21 cellular contexts compared by ENCODE assay signal in the genomic region with DNA sequence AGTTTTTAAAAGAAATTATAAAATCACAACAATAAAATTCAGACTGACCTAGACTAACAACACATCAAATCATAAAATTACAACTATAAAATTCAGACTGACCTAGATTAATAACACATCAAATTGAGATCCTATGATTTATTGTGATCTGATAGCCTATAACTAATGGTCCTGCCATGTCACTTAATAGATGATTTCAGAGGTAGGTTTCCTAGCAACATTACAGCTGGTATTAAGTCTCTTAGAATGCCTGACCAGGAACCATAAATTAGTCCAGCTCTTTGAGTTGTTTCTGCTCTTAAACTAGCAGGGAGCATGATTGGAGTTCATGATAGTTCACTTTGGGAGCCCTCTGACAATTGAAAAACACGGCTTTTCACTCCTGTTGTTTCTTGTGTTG.
DNase-seq lines count a peak whose midpoint lies in the region; TF ChIP-seq lines count a peak whose summit lies in the region.
"Had no signal": no experiment of that assay in that cellular context is flagged by ENCODE, and none has a peak within 500 bp of the region (broad histone marks: within the 10 kb centered on the region; RNA-seq: fewer than 3 reads in every experiment).

No MANE protein-coding gene starts in this region.

- no peak for TF ChIP-seq RAD21 in neural cell (conservative IDR thresholded peaks at IDR 0.05)

- H3K9ac ChIP-seq in neural cell (ENCODE audit: low read length) = no peak overlapping the region
- H3K9ac ChIP-seq: BLaER1 treated with 17β-estradiol and CSF1 and Interleukin-3, amounts not matched to agents 10 nM and 100 nM had no signal

- H3K9me3 ChIP-seq in neural cell (ENCODE audit: low read length) = no peaks in the 10 kb centered on the region
- H3K9me3 ChIP-seq: A549; BE2C; BLaER1 treated with 17β-estradiol and CSF1 and Interleukin-3, amounts not matched to agents 10 nM and 100 nM; HAP-1 had no signal

- H2AFZ ChIP-seq in neural cell (ENCODE audit: low read depth, low read length) = no peak overlapping the region

- H3K79me2 ChIP-seq in neural cell (replicated peaks; ENCODE audit: insufficient read depth, low read length) = no peaks in the 10 kb centered on the region

- H3K36me3 Mint-ChIP-seq in nephron progenitor cell (ENCODE audit: low read depth) = peaks cover 4% of the 10 kb centered on the region
- no peaks in the 10 kb centered on the region for H3K36me3 Mint-ChIP-seq in CD14-positive monocyte
- H3K36me3 Mint-ChIP-seq: CD4-positive, alpha-beta memory T cell had no signal

- H3F3A ChIP-seq in neural cell (ENCODE audit: insufficient read depth, low read length, poor library complexity, severe bottlenecking) = no peaks in the 10 kb centered on the region

- CTCF ChIA-PET in HEK293T (lab: Yijun Ruan, JAX) = interaction anchor here (1.5 kb wide), 1 partner anchor 13 kb away, joined by 3 read pairs; no protein-coding TSS in a partner anchor

- H3K4me3 Mint-ChIP-seq in nephron progenitor cell (no peak overlapping the region), CD14-positive monocyte (no peak overlapping the region)
- H3K4me3 Mint-ChIP-seq: CD4-positive, alpha-beta memory T cell had no signal

- no peak overlapping the region for H3K4me3 ChIP-seq in neural cell (ENCODE audit: low read length)
- H3K4me3 ChIP-seq: A549; BLaER1 treated with 17β-estradiol and CSF1 and Interleukin-3, amounts not matched to agents 10 nM and 100 nM; HAP-1 had no signal

- no peaks in the 10 kb centered on the region for H3K27me3 ChIP-seq in neural cell (ENCODE audit: insufficient read depth, low read depth, low read length)
- H3K27me3 ChIP-seq: BE2C; BLaER1 treated with 17β-estradiol and CSF1 and Interleukin-3, amounts not matched to agents 10 nM and 100 nM had no signal

- H3K9me2 ChIP-seq in neural cell (ENCODE audit: insufficient read depth, low read length) = no peaks in the 10 kb centered on the region

- no peak overlapping the region for H3K27ac Mint-ChIP-seq in nephron progenitor cell
- no peak overlapping the region for H3K27ac Mint-ChIP-seq in CD14-positive monocyte
- H3K27ac Mint-ChIP-seq: CD4-positive, alpha-beta memory T cell had no signal

- TF ChIP-seq EP300 in neural cell (conservative IDR thresholded peaks at IDR 0.05; ENCODE audit: poor library complexity, severe bottlenecking) = no peak

- H3K4me2 ChIP-seq in neural cell (ENCODE audit: low read length) = no peak overlapping the region
- H3K4me2 ChIP-seq: BLaER1 treated with 17β-estradiol and CSF1 and Interleukin-3, amounts not matched to agents 10 nM and 100 nM had no signal

- H3K27me3 Mint-ChIP-seq in nephron progenitor cell (ENCODE audit: low read depth, poor library complexity) (no peaks in the 10 kb centered on the region), CD14-positive monocyte (ENCODE audit: low read depth in 3 of 3) (peaks cover 0 to 5% (median 0%) of the 10 kb centered on the region in 3 donors)
- H3K27me3 Mint-ChIP-seq: CD4-positive, alpha-beta memory T cell had no signal

- POLR2A ChIA-PET in HEK293T (lab: Yijun Ruan, JAX) = no interaction called here

- DNase-seq in NCI-H2227 (lab: John Stamatoyannopoulos, UW; ENCODE audit: unreplicated experiment) (peak; percentile 4), NCI-H2227 treated with DMSO at 0.1 percent for 48 hours (lab: John Stamatoyannopoulos, UW) (no peak), HEK293T (ENCODE audit: extremely low spot score) (no peak), NCI-H69 (lab: John Stamatoyannopoulos, UW) (peak; percentile 39), nephron progenitor cell (no peak), CD14-positive monocyte (ENCODE audit: low spot score) (no peak)
- DNase-seq: 8988T; ACHN; AML-193; BE2C; Calu3; CD4-positive, alpha-beta memory T cell; COR-L47; DMS153; DMS79 treated with DMSO at 0.1 percent for 48 hours; GF-D8; GOT3 had no signal

- no peaks in the 10 kb centered on the region for H4K20me1 ChIP-seq in neural cell (ENCODE audit: insufficient read depth)
- H4K20me1 ChIP-seq: BLaER1 treated with 17β-estradiol and CSF1 and Interleukin-3, amounts not matched to agents 10 nM and 100 nM had no signal

- no peak overlapping the region for H3K27ac ChIP-seq in neural cell (ENCODE audit: low read length)
- H3K27ac ChIP-seq: A549; BLaER1 treated with 17β-estradiol and CSF1 and Interleukin-3, amounts not matched to agents 10 nM and 100 nM had no signal

- intact Hi-C loops in CD14-positive monocyte (cut with micrococcal nuclease) = no loop called here

- no peak for TF ChIP-seq CTCF in neural cell (IDR thresholded peaks at IDR 0.05; ENCODE audit: poor library complexity, severe bottlenecking)
- TF ChIP-seq CTCF in nephron progenitor cell (IDR thresholded peaks at IDR 0.05) = no peak
- no peak for TF ChIP-seq CTCF in CD14-positive monocyte (IDR thresholded peaks at IDR 0.05)

- H3K4me1 Mint-ChIP-seq in nephron progenitor cell = peaks cover 17% of the 10 kb centered on the region
- H3K4me1 Mint-ChIP-seq in CD14-positive monocyte = no peaks in the 10 kb centered on the region
- H3K4me1 Mint-ChIP-seq: CD4-positive, alpha-beta memory T cell had no signal

- H3K9me3 Mint-ChIP-seq in nephron progenitor cell (no peaks in the 10 kb centered on the region), CD14-positive monocyte (peaks cover 0 to 10% (median 3%) of the 10 kb centered on the region in 7 donors)

- no peaks in the 10 kb centered on the region for H3K36me3 ChIP-seq in neural cell (ENCODE audit: insufficient read depth, low read length)
- H3K36me3 ChIP-seq: BE2C; BLaER1 treated with 17β-estradiol and CSF1 and Interleukin-3, amounts not matched to agents 10 nM and 100 nM; HAP-1 had no signal

TF ChIP-seq in HEK293T, 16 proteins besides CTCF, POLR2A, EP300 and RAD21:
- TF ChIP-seq TARDBP (IDR thresholded peaks at IDR 0.05) = no peak
- TF ChIP-seq PKNOX1 (IDR thresholded peaks at IDR 0.05) = peak; percentile 63; the same call in 1 of the 2 replicates

TF ChIP-seq in neural cell, 6 proteins besides CTCF, POLR2A, EP300 and RAD21:
- no peak for TF ChIP-seq REST (IDR thresholded peaks at IDR 0.05; ENCODE audit: borderline replicate concordance)
- peak; percentile 73 for TF ChIP-seq POLR2AphosphoS5 (IDR thresholded peaks at IDR 0.05)

Comparison
In these comparisons a context has a peak if more than half of its experiments do, and no peak if none do; other contexts are left out.
1. DNase-seq: peak in NCI-H2227 (single experiment) and NCI-H69 (single experiment); none in NCI-H2227 treated with DMSO at 0.1 percent for 48 hours (single experiment), HEK293T (single experiment), nephron progenitor cell (single experiment) and CD14-positive monocyte (single experiment).